8 cellular contexts compared by ENCODE assay signal in genomic region chr19:18846862-18847515, GRCh38. TPM values are rescaled to one million over a fixed set of nuclear protein-coding genes. Genes with fewer than 3 reads are reported as not detected.
DNase-seq lines count a peak whose midpoint lies in the region; ATAC-seq and TF ChIP-seq lines count a peak whose summit lies in the region.

No MANE protein-coding gene starts in this region.

- H3K27me3 Mint-ChIP-seq in naive B cell, result no peaks in the 10 kb centered on the region
- no peaks in the 10 kb centered on the region for H3K27me3 Mint-ChIP-seq in stimulated activated naive B cell treated with anti-CD40 and anti-IgM and Interleukin-4, amounts not matched to agents 10 μg/mL and 1 μg/mL and 100 μg/mL, for 72 hours

- H3K4me1 Mint-ChIP-seq in naive B cell, result peaks cover 53 to 71% (median 69%) of the 10 kb centered on the region in 3 donors
- peaks cover 59 to 82% of the 10 kb centered on the region in 2 donors for H3K4me1 Mint-ChIP-seq in stimulated activated naive B cell treated with anti-CD40 and anti-IgM and Interleukin-4, amounts not matched to agents 10 μg/mL and 1 μg/mL and 100 μg/mL, for 72 hours

- no peaks in the 10 kb centered on the region for H3K9me3 Mint-ChIP-seq in naive B cell
- no peaks in the 10 kb centered on the region for H3K9me3 Mint-ChIP-seq in stimulated activated naive B cell treated with anti-CD40 and anti-IgM and Interleukin-4, amounts not matched to agents 10 μg/mL and 1 μg/mL and 100 μg/mL, for 72 hours

- TF ChIP-seq CTCF in AG09309 (IDR thresholded peaks at IDR 0.05; ENCODE audit: control insufficient read depth, insufficient read depth, low read depth, low read length, missing control alignments), result peak; percentile 92
- TF ChIP-seq CTCF in epithelial cell of proximal tubule (conservative IDR thresholded peaks at IDR 0.05; ENCODE audit: low read depth, low read length), result peak; percentile 94

- H3K4me3 Mint-ChIP-seq in naive B cell, result peak overlapping the region in 2 of 8 donors; percentile 34 to 44
- peak overlapping the region in 1 of 2 donors; percentile 25 for H3K4me3 Mint-ChIP-seq in stimulated activated naive B cell treated with anti-CD40 and anti-IgM and Interleukin-4, amounts not matched to agents 10 μg/mL and 1 μg/mL and 100 μg/mL, for 72 hours

- peak overlapping the region in 2 of 6 donors; percentile 49 to 72 for H3K27ac Mint-ChIP-seq in naive B cell
- H3K27ac Mint-ChIP-seq in stimulated activated naive B cell treated with anti-CD40 and anti-IgM and Interleukin-4, amounts not matched to agents 10 μg/mL and 1 μg/mL and 100 μg/mL, for 72 hours, result peak overlapping the region; percentile 81

- H3K4me3 ChIP-seq in AG09309 (ENCODE audit: control insufficient read depth, low read depth, low read length), result no peak overlapping the region
- H3K4me3 ChIP-seq in epithelial cell of proximal tubule (ENCODE audit: low read depth, low read length), result no peak overlapping the region

- peak; percentile 86 to 96 for ATAC-seq in naive B cell (ENCODE audit: low read depth in 2 of 2)
- peak; percentile 80 to 84 for ATAC-seq in stimulated activated naive B cell treated with anti-CD40 and anti-IgM and Interleukin-4, amounts not matched to agents 10 μg/mL and 1 μg/mL and 100 μg/mL, for 72 hours (replicated peaks)
- ATAC-seq in GM19035 (IDR thresholded peaks at IDR 0.05; ENCODE audit: unreplicated experiment), result no peak

- H3K36me3 Mint-ChIP-seq in naive B cell, result no peaks in the 10 kb centered on the region
- H3K36me3 Mint-ChIP-seq in stimulated activated naive B cell treated with anti-CD40 and anti-IgM and Interleukin-4, amounts not matched to agents 10 μg/mL and 1 μg/mL and 100 μg/mL, for 72 hours, result peaks cover 34 to 55% of the 10 kb centered on the region in 2 donors

- DNase-seq in AG09309 (ENCODE audit: low read depth), result peak; percentile 54
- DNase-seq in GM19238 (ENCODE audit: insufficient read length, low spot score), result peak; percentile 71
- DNase-seq in NOMO-1 (lab: John Stamatoyannopoulos, UW; ENCODE audit: unreplicated experiment in 2 of 2), result peak; percentile 20 to 41
- peak; percentile 55 for DNase-seq in activated T-cell treated with anti-CD3 and anti-CD28 coated beads for 48 hours (ENCODE audit: low read depth)
- DNase-seq in epithelial cell of proximal tubule (ENCODE audit: low read depth), result no peak
- peak; percentile 60 for DNase-seq in naive B cell
- no peak for DNase-seq in stimulated activated naive B cell treated with anti-CD40 and anti-IgM and Interleukin-4, amounts not matched to agents 10 μg/mL and 1 μg/mL and 100 μg/mL, for 72 hours

RNA-seq across cellular contexts. Expression of gene UPF1, which starts 15.2 kb away (rescaled TPM):
- total RNA-seq in epithelial cell of proximal tubule, result 46.5 and 63.7 TPM in 2 replicates
- 10 to 100 TPM in 3 of 6 donors, 1 to 10 TPM in 3; 2.2 to 21.3 (median 10.0) TPM for polyA plus RNA-seq in naive B cell (ENCODE audit: low read depth in 6 of 6)

RNA-seq across cellular contexts. Expression of gene CERS1, which starts 49.0 kb away (rescaled TPM):
- 0.87 and 2.0 TPM in 2 replicates for total RNA-seq in epithelial cell of proximal tubule
- under 1 TPM in 1 of 6 donors, not detected in 5; 0.15 TPM for polyA plus RNA-seq in naive B cell (ENCODE audit: low read depth in 6 of 6)

RNA-seq across cellular contexts. Expression of gene COMP, which starts 55.9 kb away (rescaled TPM):
- total RNA-seq in epithelial cell of proximal tubule, result not detected in 2 replicates
- polyA plus RNA-seq in naive B cell (ENCODE audit: low read depth in 6 of 6), result under 1 TPM in 1 of 6 donors, not detected in 5; 0.36 TPM

Comparison
In these comparisons a context has a peak if more than half of its experiments do, and no peak if none do; other contexts are left out.
1. DNase-seq: peak in AG09309 (single experiment), GM19238 (single experiment), NOMO-1 (2 of 2), activated T-cell treated with anti-CD3 and anti-CD28 coated beads for 48 hours (single experiment) and naive B cell (single experiment); none in epithelial cell of proximal tubule (single experiment) and stimulated activated naive B cell treated with anti-CD40 and anti-IgM and Interleukin-4, amounts not matched to agents 10 μg/mL and 1 μg/mL and 100 μg/mL, for 72 hours (single experiment).